18 cellular contexts compared by ENCODE assay signal in the genomic region with DNA sequence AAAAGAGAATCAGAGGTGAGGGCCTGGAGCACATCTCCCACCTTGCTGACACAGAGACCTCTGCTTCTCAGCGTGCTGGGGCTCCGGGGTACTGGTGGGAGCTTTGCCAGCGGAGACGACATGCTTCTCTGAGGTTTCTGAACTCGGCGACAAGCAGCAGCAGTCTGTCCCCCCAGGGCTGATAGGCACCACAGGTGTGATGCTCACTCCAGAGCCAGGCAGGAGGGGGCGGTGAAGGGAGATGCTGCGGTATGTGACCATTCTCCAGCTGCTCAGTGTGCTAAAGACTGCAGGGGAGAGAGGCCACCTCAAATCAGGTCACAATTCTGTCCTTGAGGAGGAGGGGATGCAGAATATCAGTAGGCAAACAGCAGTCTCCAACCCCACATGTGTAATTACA.
DNase-seq lines count a peak whose midpoint lies in the region; ATAC-seq and TF ChIP-seq lines count a peak whose summit lies in the region.
"Had no signal": no experiment of that assay in that cellular context is flagged by ENCODE, and none has a peak within 500 bp of the region (broad histone marks: within the 10 kb centered on the region; RNA-seq: fewer than 3 reads in every experiment).

No MANE protein-coding gene starts in this region.

- H3K9me3 Mint-ChIP-seq in GM23338 (no peaks in the 10 kb centered on the region), osteocyte (ENCODE audit: unreplicated experiment) (peaks cover 4% of the 10 kb centered on the region)
- H3K9me3 Mint-ChIP-seq in stimulated activated naive CD8-positive, alpha-beta T cell treated with anti-CD3 and anti-CD28 coated beads, Interleukin-15, amount 100 ng/mL, for 72 hours = no peaks in the 10 kb centered on the region
- no peaks in the 10 kb centered on the region for H3K9me3 Mint-ChIP-seq in CD8-positive, alpha-beta memory T cell

- H3K27ac ChIP-seq in GM23338 (ENCODE audit: low read depth) (no peak overlapping the region), SJCRH30 (no peak overlapping the region)
- H3K27ac ChIP-seq in CD8-positive, alpha-beta memory T cell (ENCODE audit: low read depth, low read length) = no peak overlapping the region
- H3K27ac ChIP-seq: SJSA1 had no signal

- no peak overlapping the region for H3K4me3 ChIP-seq in GM23338
- H3K4me3 ChIP-seq in SJCRH30 = no peak overlapping the region
- H3K4me3 ChIP-seq in CD8-positive, alpha-beta memory T cell (ENCODE audit: low read length) = no peak overlapping the region
- H3K4me3 ChIP-seq: SJSA1 had no signal

- H3K9me2 ChIP-seq in GM23338 (ENCODE audit: insufficient read depth) = no peaks in the 10 kb centered on the region

- H3K27me3 Mint-ChIP-seq in GM23338 (ENCODE audit: insufficient read depth, low read depth, poor library complexity) = peaks cover 7% of the 10 kb centered on the region
- no peaks in the 10 kb centered on the region for H3K27me3 Mint-ChIP-seq in stimulated activated naive CD8-positive, alpha-beta T cell treated with anti-CD3 and anti-CD28 coated beads, Interleukin-15, amount 100 ng/mL, for 72 hours
- no peaks in the 10 kb centered on the region for H3K27me3 Mint-ChIP-seq in osteocyte (ENCODE audit: unreplicated experiment)
- H3K27me3 Mint-ChIP-seq in CD8-positive, alpha-beta memory T cell = peaks cover 0 to 38% of the 10 kb centered on the region in 2 donors

- H3F3A ChIP-seq in GM23338 (replicated peaks; ENCODE audit: low read depth) = no peaks in the 10 kb centered on the region

- H2AFZ ChIP-seq in GM23338 = peak overlapping the region; percentile 85; the same call in 1 of the 2 replicates

- H3K4me3 Mint-ChIP-seq in GM23338 (no peak overlapping the region), osteocyte (ENCODE audit: unreplicated experiment) (no peak overlapping the region)
- H3K4me3 Mint-ChIP-seq in stimulated activated naive CD8-positive, alpha-beta T cell treated with anti-CD3 and anti-CD28 coated beads, Interleukin-15, amount 100 ng/mL, for 72 hours = no peak overlapping the region
- H3K4me3 Mint-ChIP-seq in CD8-positive, alpha-beta memory T cell = no peak overlapping the region

- no peaks in the 10 kb centered on the region for H3K79me2 ChIP-seq in GM23338 (replicated peaks; ENCODE audit: insufficient read depth)

- POLR2A ChIA-PET in CD8-positive, alpha-beta memory T cell (lab: Charles Lee) = no interaction called here

- no peak overlapping the region for H3K4me2 ChIP-seq in GM23338

- no peaks in the 10 kb centered on the region for H3K36me3 ChIP-seq in GM23338 (ENCODE audit: insufficient read depth)
- H3K36me3 ChIP-seq in SJCRH30 = no peaks in the 10 kb centered on the region
- no peaks in the 10 kb centered on the region for H3K36me3 ChIP-seq in CD8-positive, alpha-beta memory T cell (ENCODE audit: insufficient read depth, low read length)
- H3K36me3 ChIP-seq: SJSA1 had no signal

- no peaks in the 10 kb centered on the region for H4K20me1 ChIP-seq in GM23338 (replicated peaks; ENCODE audit: insufficient read depth)

- CTCF ChIA-PET in CD8-positive, alpha-beta memory T cell (lab: Charles Lee) = no interaction called here

- DNase-seq in NCI-H2081 (lab: John Stamatoyannopoulos, UW) = peak; percentile 55 to 64
- no peak for DNase-seq in NCI-H2081 treated with DMSO at 0.1 percent for 48 hours (lab: John Stamatoyannopoulos, UW)
- peak; percentile 61 for DNase-seq in GM23338 (ENCODE audit: low spot score)
- peak; percentile 26 to 34 for DNase-seq in SJCRH30
- peak; percentile 54 for DNase-seq in iPS-NIHi7 (ENCODE audit: extremely low spot score)
- no peak for DNase-seq in stimulated activated naive CD8-positive, alpha-beta T cell treated with anti-CD3 and anti-CD28 coated beads, Interleukin-15, amount 100 ng/mL, for 72 hours
- no peak for DNase-seq in osteocyte (ENCODE audit: extremely low spot score, unreplicated experiment)
- DNase-seq in CD8-positive, alpha-beta memory T cell = no peak
- DNase-seq: 8988T, Caco-2, GF-D8, NCI-H1930, NCI-H748 treated with DMSO at 0.1 percent for 48 hours, PC-3, RPMI8226, SW 1271 had no signal

- no peaks in the 10 kb centered on the region for H3K27me3 ChIP-seq in GM23338 (ENCODE audit: insufficient read depth)
- no peaks in the 10 kb centered on the region; the same call in 1 of the 2 replicates for H3K27me3 ChIP-seq in SJCRH30
- no peaks in the 10 kb centered on the region for H3K27me3 ChIP-seq in CD8-positive, alpha-beta memory T cell (ENCODE audit: insufficient read depth, low read length, poor library complexity, severe bottlenecking)
- H3K27me3 ChIP-seq: SJSA1 had no signal

- H3K27ac Mint-ChIP-seq in GM23338 (no peak overlapping the region), osteocyte (ENCODE audit: unreplicated experiment) (no peak overlapping the region)
- no peak overlapping the region for H3K27ac Mint-ChIP-seq in stimulated activated naive CD8-positive, alpha-beta T cell treated with anti-CD3 and anti-CD28 coated beads, Interleukin-15, amount 100 ng/mL, for 72 hours
- no peak overlapping the region for H3K27ac Mint-ChIP-seq in CD8-positive, alpha-beta memory T cell

- TF ChIP-seq CTCF in GM23338 (conservative IDR thresholded peaks at IDR 0.05; ENCODE audit: low read depth in 2 of 2) = peak; percentile 17 to 48; a peak in 3 of 4 replicates
- no peak for TF ChIP-seq CTCF in osteocyte (IDR thresholded peaks at IDR 0.05)

- ATAC-seq in GM23338 = peak; percentile 99
- ATAC-seq in stimulated activated naive CD8-positive, alpha-beta T cell treated with anti-CD3 and anti-CD28 coated beads, Interleukin-15, amount 100 ng/mL, for 72 hours = no peak
- ATAC-seq: HCT116, PC-3 had no signal

- no peaks in the 10 kb centered on the region for H3K9me3 ChIP-seq in SJCRH30 (replicated peaks)
- H3K9me3 ChIP-seq in CD8-positive, alpha-beta memory T cell (ENCODE audit: low read length) = no peaks in the 10 kb centered on the region
- H3K9me3 ChIP-seq: Caco-2, SJSA1 had no signal

- peaks cover 9% of the 10 kb centered on the region; the same call in 1 of the 2 replicates for H3K4me1 ChIP-seq in GM23338 (ENCODE audit: insufficient read depth)
- no peaks in the 10 kb centered on the region for H3K4me1 ChIP-seq in SJCRH30
- H3K4me1 ChIP-seq in CD8-positive, alpha-beta memory T cell (ENCODE audit: insufficient read depth, low read length) = no peaks in the 10 kb centered on the region
- H3K4me1 ChIP-seq: Caco-2, SJSA1 had no signal

- peaks cover 12% of the 10 kb centered on the region for H3K4me1 Mint-ChIP-seq in GM23338
- H3K4me1 Mint-ChIP-seq in stimulated activated naive CD8-positive, alpha-beta T cell treated with anti-CD3 and anti-CD28 coated beads, Interleukin-15, amount 100 ng/mL, for 72 hours = no peaks in the 10 kb centered on the region
- peaks cover 18% of the 10 kb centered on the region for H3K4me1 Mint-ChIP-seq in osteocyte (ENCODE audit: unreplicated experiment)
- H3K4me1 Mint-ChIP-seq in CD8-positive, alpha-beta memory T cell = no peaks in the 10 kb centered on the region

- H3K36me3 Mint-ChIP-seq in GM23338 (ENCODE audit: low read depth) = no peaks in the 10 kb centered on the region
- no peaks in the 10 kb centered on the region for H3K36me3 Mint-ChIP-seq in osteocyte (ENCODE audit: unreplicated experiment)
- H3K36me3 Mint-ChIP-seq in CD8-positive, alpha-beta memory T cell = no peaks in the 10 kb centered on the region

TF ChIP-seq in GM23338, 12 proteins besides CTCF, POLR2A, EP300 and RAD21:
- no peak for TF ChIP-seq ZNF114 (CRISPR knock-in tag; IDR thresholded peaks at IDR 0.05)

Comparison
In these comparisons a context has a peak if more than half of its experiments do, and no peak if none do; other contexts are left out.
1. DNase-seq: peak in NCI-H2081 (2 of 2), GM23338 (single experiment), SJCRH30 (2 of 2) and iPS-NIHi7 (single experiment); none in NCI-H2081 treated with DMSO at 0.1 percent for 48 hours (single experiment), stimulated activated naive CD8-positive, alpha-beta T cell treated with anti-CD3 and anti-CD28 coated beads, Interleukin-15, amount 100 ng/mL, for 72 hours (0 of 2), osteocyte (single experiment) and CD8-positive, alpha-beta memory T cell (0 of 5).